20 cellular contexts compared by ENCODE assay signal in the genomic region with DNA sequence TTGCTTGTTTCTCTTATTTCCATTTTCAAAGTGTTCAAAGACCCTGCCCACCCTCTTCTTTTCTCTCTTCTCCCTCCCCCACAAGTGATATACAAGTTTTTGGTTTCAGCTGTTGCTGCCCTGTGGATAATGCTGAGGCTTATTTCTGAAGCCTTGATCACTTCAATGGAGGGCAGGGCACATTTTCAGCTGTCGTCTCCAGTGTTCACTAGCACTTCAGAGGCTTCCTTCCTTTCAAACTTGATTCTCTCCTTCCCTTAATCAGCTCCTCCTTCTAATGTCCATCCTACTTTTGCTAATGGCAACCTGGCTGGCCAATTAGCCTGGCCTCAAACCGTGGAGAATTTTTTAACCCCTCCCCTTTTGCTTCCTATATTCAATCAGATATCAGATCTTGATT.
"Had no signal": no experiment of that assay in that cellular context is flagged by ENCODE, and none has a peak within 500 bp of the region (broad histone marks: within the 10 kb centered on the region; RNA-seq: fewer than 3 reads in every experiment).

No MANE protein-coding gene starts in this region.

- FAIRE-seq: keratinocyte, pancreas had no signal

- H3K36me3 Mint-ChIP-seq: stimulated activated effector memory CD8-positive, alpha-beta T cell treated with anti-CD3 and anti-CD28 coated beads, Interleukin-12 subunit alpha, Interleukin-12 subunit beta, amount 100 ng/mL, for 72 hours had no signal

- H3K4me1 Mint-ChIP-seq: naive B cell had no signal

- H3K27ac Mint-ChIP-seq: stimulated activated effector memory CD8-positive, alpha-beta T cell treated with anti-CD3 and anti-CD28 coated beads, Interleukin-12 subunit alpha, Interleukin-12 subunit beta, amount 100 ng/mL, for 72 hours had no signal

- ATAC-seq: gastrocnemius medialis; left ventricle myocardium superior; lower lobe of right lung; pancreas; sciatic nerve; stimulated activated effector memory CD8-positive, alpha-beta T cell treated with anti-CD3 and anti-CD28 coated beads, Interleukin-12 subunit alpha, Interleukin-12 subunit beta, amount 100 ng/mL, for 72 hours had no signal

- H3K9me3 ChIP-seq: colonic mucosa, gastrocnemius medialis, lower lobe of right lung, neutrophil, pancreas, stomach, thyroid gland, vagina had no signal

- H3K27ac ChIP-seq: colonic mucosa, gastrocnemius medialis, lower lobe of right lung, neutrophil, pancreas, stomach, thyroid gland, vagina had no signal

- H3K4me1 ChIP-seq: colonic mucosa, gastrocnemius medialis, lower lobe of right lung, pancreas, stomach, thyroid gland, vagina had no signal

- H3K36me3 ChIP-seq: colonic mucosa, gastrocnemius medialis, lower lobe of right lung, neutrophil, pancreas, stomach, thyroid gland, vagina had no signal

- DNase-seq: colonic mucosa; effector CD4-positive, alpha-beta T cell; foreskin fibroblast; gastrocnemius medialis; head of caudate nucleus; left ventricle myocardium superior; lower lobe of right lung; naive B cell; pancreas; stimulated activated CD4-positive, alpha-beta T cell treated with anti-CD3 and anti-CD28 coated beads, Interleukin-2, amount 100 ng/mL, for 24 hours; stimulated activated CD4-positive, alpha-beta T cell treated with anti-CD3 and anti-CD28 coated beads, Interleukin-4, amount 100 ng/mL, for 24 hours; stimulated activated naive CD4-positive, alpha-beta T cell treated with Interleukin-2 at 50 U/mL for 16 hours; stomach; thyroid gland; trophoblast cell had no signal

- H3K27me3 ChIP-seq: colonic mucosa, gastrocnemius medialis, neutrophil, pancreas, stomach, thyroid gland, vagina had no signal

- H3K4me3 ChIP-seq: colonic mucosa, gastrocnemius medialis, lower lobe of right lung, pancreas, stomach, thyroid gland, vagina had no signal

- H3K4me3 Mint-ChIP-seq: naive B cell; stimulated activated effector memory CD8-positive, alpha-beta T cell treated with anti-CD3 and anti-CD28 coated beads, Interleukin-12 subunit alpha, Interleukin-12 subunit beta, amount 100 ng/mL, for 72 hours had no signal
